1 cellular context compared by ENCODE assay signal in the genomic region with DNA sequence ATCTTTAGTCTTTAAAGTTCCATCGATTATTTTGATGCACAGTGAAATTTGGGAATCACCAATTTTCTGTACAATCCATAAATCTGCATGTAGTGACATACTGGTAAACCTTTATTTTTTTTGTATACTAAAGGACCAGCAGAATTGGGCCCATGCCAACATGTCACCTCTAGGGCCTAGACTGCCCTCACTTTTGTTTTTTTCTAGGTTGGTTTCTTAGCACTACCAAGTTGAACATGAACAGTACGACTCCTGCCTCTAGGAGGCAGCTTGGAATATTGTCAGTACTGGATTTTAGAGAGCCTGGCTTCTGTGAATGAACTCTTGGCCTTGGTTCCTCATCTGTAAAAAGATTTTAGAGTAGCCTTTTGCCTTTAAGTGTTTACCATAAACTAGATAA.
TF ChIP-seq lines count a peak whose summit lies in the region.

No MANE protein-coding gene starts in this region.

TF ChIP-seq in IMR-90, 13 proteins besides CTCF, POLR2A, EP300 and RAD21 (continued from another document):
- TF ChIP-seq, protein P1, sequence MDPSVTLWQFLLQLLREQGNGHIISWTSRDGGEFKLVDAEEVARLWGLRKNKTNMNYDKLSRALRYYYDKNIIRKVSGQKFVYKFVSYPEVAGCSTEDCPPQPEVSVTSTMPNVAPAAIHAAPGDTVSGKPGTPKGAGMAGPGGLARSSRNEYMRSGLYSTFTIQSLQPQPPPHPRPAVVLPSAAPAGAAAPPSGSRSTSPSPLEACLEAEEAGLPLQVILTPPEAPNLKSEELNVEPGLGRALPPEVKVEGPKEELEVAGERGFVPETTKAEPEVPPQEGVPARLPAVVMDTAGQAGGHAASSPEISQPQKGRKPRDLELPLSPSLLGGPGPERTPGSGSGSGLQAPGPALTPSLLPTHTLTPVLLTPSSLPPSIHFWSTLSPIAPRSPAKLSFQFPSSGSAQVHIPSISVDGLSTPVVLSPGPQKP (IDR thresholded peaks at IDR 0.05; ENCODE audit: borderline replicate concordance, low read depth, low read length) = no peak
- TF ChIP-seq NFE2L2 (IDR thresholded peaks at IDR 0.05; ENCODE audit: low read depth, low read length) = no peak
- TF ChIP-seq BHLHE40 (IDR thresholded peaks at IDR 0.05; ENCODE audit: low read depth, low read length) = no peak
TF ChIP-seq in IMR-90: peak in this region for 0.
